ENCODE assay signal across 1 cellular context in genomic region chr12:53485955-53486729, GRCh38.
TF ChIP-seq lines count a peak whose summit lies in the region.

No MANE protein-coding gene starts in this region.

TF ChIP-seq in IMR-90, 13 proteins besides CTCF, POLR2A, EP300 and RAD21:
- TF ChIP-seq MAFK (IDR thresholded peaks at IDR 0.05; ENCODE audit: low read depth, low read length) (no peak), SMC3 (IDR thresholded peaks at IDR 0.05; ENCODE audit: low read depth, low read length) (no peak), CHD1 (IDR thresholded peaks at IDR 0.05; ENCODE audit: low read depth, low read length) (no peak), RFX5 (IDR thresholded peaks at IDR 0.05; ENCODE audit: low read depth, low read length) (no peak), BHLHE40 (IDR thresholded peaks at IDR 0.05; ENCODE audit: low read depth, low read length) (no peak), MAZ (IDR thresholded peaks at IDR 0.05; ENCODE audit: borderline replicate concordance, low read depth, low read length) (no peak), ELK1 (IDR thresholded peaks at IDR 0.05; ENCODE audit: borderline replicate concordance, low read depth, low read length) (no peak), MXI1 (IDR thresholded peaks at IDR 0.05; ENCODE audit: borderline replicate concordance, low read depth, low read length) (no peak), NFE2L2 (IDR thresholded peaks at IDR 0.05; ENCODE audit: low read depth, low read length) (no peak), CEBPB (IDR thresholded peaks at IDR 0.05; ENCODE audit: low read depth, low read length) (no peak), USF2 (IDR thresholded peaks at IDR 0.05; ENCODE audit: low read depth, low read length) (no peak), RCOR1 (IDR thresholded peaks at IDR 0.05; ENCODE audit: insufficient replicate concordance, low read length) (no peak), FOS (IDR thresholded peaks at IDR 0.05; ENCODE audit: low read depth, low read length) (no peak)
TF ChIP-seq in IMR-90: peak in this region for 0.
